1 cellular context compared by ENCODE assay signal in genomic region chr11:64251722-64251985, GRCh38.
TF ChIP-seq lines count a peak whose summit lies in the region.

No MANE protein-coding gene starts in this region.

TF ChIP-seq in H1, 55 proteins besides CTCF, POLR2A, EP300 and RAD21:
- TF ChIP-seq KDM4A (IDR thresholded peaks at IDR 0.05; ENCODE audit: low read depth, low read length, severe bottlenecking) (peak; percentile 25), NANOG (IDR thresholded peaks at IDR 0.05; ENCODE audit: insufficient read depth, low read depth, low read length, poor library complexity, severe bottlenecking) (no peak), GABPA (IDR thresholded peaks at IDR 0.05; ENCODE audit: borderline replicate concordance, insufficient read depth, low read length) (no peak), SIN3A (conservative IDR thresholded peaks at IDR 0.05 in 1 of 2, IDR thresholded peaks at IDR 0.05 in 1 of 2; ENCODE audit: low read depth in 1 of 2, low read length in 2 of 2) (0 out of 4 replicates have a peak, but pooled peaks of 1 of the 2 experiments have one; percentile 51), SP1 (IDR thresholded peaks at IDR 0.05; ENCODE audit: low read depth, low read length) (no peak), USF2 (IDR thresholded peaks at IDR 0.05; ENCODE audit: low read length) (no peak), EZH2 (IDR thresholded peaks at IDR 0.05; ENCODE audit: low read depth, low read length, severe bottlenecking) (no peak), SP4 (IDR thresholded peaks at IDR 0.05; ENCODE audit: low read length) (no peak), NRF1 (IDR thresholded peaks at IDR 0.05; ENCODE audit: low read depth, low read length) (no peak), GTF2F1 (IDR thresholded peaks at IDR 0.05; ENCODE audit: borderline replicate concordance, low read depth, low read length) (no peak)
